24 cellular contexts compared by ENCODE assay signal in genomic region chr4:38195911-38196310, GRCh38.
"Had no signal": no experiment of that assay in that cellular context is flagged by ENCODE, and none has a peak within 500 bp of the region (broad histone marks: within the 10 kb centered on the region; RNA-seq: fewer than 3 reads in every experiment).

No MANE protein-coding gene starts in this region.

- H3K27me3 ChIP-seq: dorsolateral prefrontal cortex, esophagus muscularis mucosa, gastroesophageal sphincter, heart left ventricle, hepatocyte had no signal

- H3K27ac ChIP-seq: coronary artery, dorsolateral prefrontal cortex, esophagus muscularis mucosa, foreskin keratinocyte, gastroesophageal sphincter, heart left ventricle, hepatocyte, left ventricle myocardium inferior, lower lobe of right lung had no signal

- H3K9me3 ChIP-seq: lower lobe of right lung had no signal

- H3K36me3 Mint-ChIP-seq: immature natural killer cell had no signal

- H3K4me1 Mint-ChIP-seq: immature natural killer cell, naive B cell had no signal

- FAIRE-seq: endothelial cell of umbilical vein, frontal cortex, kidney had no signal

- H3K4me3 Mint-ChIP-seq: immature natural killer cell, naive B cell had no signal

- H3K4me1 ChIP-seq: foreskin keratinocyte had no signal

- H3K4me3 ChIP-seq: coronary artery, dorsolateral prefrontal cortex, esophagus muscularis mucosa, gastroesophageal sphincter, heart left ventricle, hepatocyte, left ventricle myocardium inferior, lower lobe of right lung had no signal

- ATAC-seq: foreskin keratinocyte, gastroesophageal sphincter, heart left ventricle, left cardiac atrium, left lobe of liver, lower lobe of right lung had no signal

- DNase-seq: cerebellar nuclear complex; dermis blood vessel endothelial cell; dorsolateral prefrontal cortex; effector CD4-positive, alpha-beta T cell; effector memory CD4-positive, alpha-beta T cell; foreskin keratinocyte; heart left ventricle; hypothalamus; immature natural killer cell; islet precursor cell; kidney; left cardiac atrium; left ventricle myocardium inferior; lower lobe of right lung; mesenchymal stem cell; midbrain; naive B cell had no signal

- H3K36me3 ChIP-seq: esophagus muscularis mucosa, gastroesophageal sphincter, heart left ventricle, left ventricle myocardium inferior, lower lobe of right lung had no signal

- H3K27ac Mint-ChIP-seq: immature natural killer cell, naive B cell had no signal
